ENCODE assay signal across 26 cellular contexts in the genomic region with DNA sequence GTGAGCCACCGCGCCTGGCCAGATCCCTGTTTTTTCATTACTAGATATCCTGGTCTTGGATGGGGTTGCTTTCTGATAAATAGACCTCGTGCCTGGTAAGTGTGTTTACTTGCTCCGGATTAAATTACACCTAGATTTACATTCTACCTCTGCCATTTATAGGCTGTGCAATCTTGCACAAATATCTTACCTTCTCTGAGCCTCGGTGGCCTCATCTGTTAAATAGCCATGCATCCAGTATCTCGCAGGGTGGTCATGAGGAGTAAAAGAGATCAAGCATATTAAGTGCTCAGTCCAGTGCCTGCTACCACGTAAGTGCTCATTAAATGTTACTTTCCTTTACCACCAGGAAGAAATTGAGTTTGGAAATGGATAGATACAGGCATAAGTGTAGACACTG.
"Had no signal": no experiment of that assay in that cellular context is flagged by ENCODE, and none has a peak within 500 bp of the region (broad histone marks: within the 10 kb centered on the region; RNA-seq: fewer than 3 reads in every experiment).

No MANE protein-coding gene starts in this region.

- H3K4me3 ChIP-seq: coronary artery, dorsolateral prefrontal cortex, esophagus muscularis mucosa, gastrocnemius medialis had no signal

- H3K27ac ChIP-seq: brain microvascular endothelial cell, coronary artery, esophagus muscularis mucosa, foreskin keratinocyte, gastrocnemius medialis had no signal

- ATAC-seq: activated CD4-positive, alpha-beta T cell treated with anti-CD3 and anti-CD28 coated beads for 36 hours; activated T-cell treated with anti-CD3 and anti-CD28 coated beads, Interleukin-2, amount 50 U/mL, for 72 hours; foreskin keratinocyte; gastrocnemius medialis had no signal

- H3K4me1 ChIP-seq: esophagus muscularis mucosa, foreskin keratinocyte, gastrocnemius medialis had no signal

- H3K9me3 ChIP-seq: esophagus muscularis mucosa, gastrocnemius medialis had no signal

- H3K4me1 Mint-ChIP-seq: activated CD4-positive, alpha-beta T cell treated with anti-CD3 and anti-CD28 coated beads, Interleukin-2, amount 10 ng/mL, durations not matched to agents 24 days and 14 days; central memory CD8-positive, alpha-beta T cell had no signal

- DNase-seq: activated CD4-positive, alpha-beta memory T cell treated with anti-CD3 and anti-CD28 coated beads for 36 hours; activated CD4-positive, alpha-beta T cell treated with anti-CD3 and anti-CD28 coated beads for 36 hours; activated CD4-positive, alpha-beta T cell treated with anti-CD3 and anti-CD28 coated beads, Interleukin-2, amount 10 ng/mL, durations not matched to agents 24 days and 14 days; activated CD4-positive, CD25-positive, alpha-beta regulatory T cell; activated CD4-positive, CD25-positive, alpha-beta regulatory T cell treated with anti-CD3 and anti-CD28 coated beads, Interleukin-2, amount 50 U/mL, for 72 hours; activated CD8-positive, alpha-beta memory T cell treated with anti-CD3 and anti-CD28 coated beads, Interleukin-2, amount 50 U/mL, for 48 hours; activated gamma-delta T cell; activated naive CD4-positive, alpha-beta T cell; activated naive CD4-positive, alpha-beta T cell treated with anti-CD3 and anti-CD28 coated beads, Interleukin-2, amount 50 U/mL, for 16 hours; activated T-cell treated with anti-CD3 and anti-CD28 coated beads for 4 hours; activated T-cell treated with anti-CD3 and anti-CD28 coated beads, Interleukin-2, amount 50 U/mL, for 24 hours; activated T-cell treated with anti-CD3 and anti-CD28 coated beads, Interleukin-2, amount 50 U/mL, for 72 hours; amniotic stem cell; anterior cingulate cortex; brain microvascular endothelial cell; dorsolateral prefrontal cortex; effector memory CD4-positive, alpha-beta T cell; erythroblast; foreskin keratinocyte; gastrocnemius medialis; T-helper 2 cell had no signal

- H3K36me3 Mint-ChIP-seq: activated CD4-positive, alpha-beta memory T cell treated with anti-CD3 and anti-CD28 coated beads for 36 hours had no signal

- H3K4me3 Mint-ChIP-seq: activated CD4-positive, alpha-beta memory T cell treated with anti-CD3 and anti-CD28 coated beads for 36 hours; activated CD4-positive, alpha-beta T cell treated with anti-CD3 and anti-CD28 coated beads for 36 hours; activated CD4-positive, alpha-beta T cell treated with anti-CD3 and anti-CD28 coated beads, Interleukin-2, amount 10 ng/mL, durations not matched to agents 24 days and 14 days; activated naive CD8-positive, alpha-beta T cell; activated T-cell treated with anti-CD3 and anti-CD28 coated beads, Interleukin-2, amount 50 U/mL, for 24 hours; activated T-cell treated with anti-CD3 and anti-CD28 coated beads, Interleukin-2, amount 50 U/mL, for 72 hours; central memory CD8-positive, alpha-beta T cell; dendritic cell treated with granulocyte-macrophage colony-stimulating factor and Interleukin-4, amounts not matched to agents 40 ng/mL and 50 ng/mL, for 4 days had no signal

- H3K27me3 Mint-ChIP-seq: activated CD4-positive, alpha-beta memory T cell treated with anti-CD3 and anti-CD28 coated beads for 36 hours; activated CD4-positive, alpha-beta T cell treated with anti-CD3 and anti-CD28 coated beads for 36 hours; activated CD4-positive, alpha-beta T cell treated with anti-CD3 and anti-CD28 coated beads, Interleukin-2, amount 10 ng/mL, durations not matched to agents 24 days and 14 days; activated naive CD8-positive, alpha-beta T cell; activated T-cell treated with anti-CD3 and anti-CD28 coated beads, Interleukin-2, amount 50 U/mL, for 24 hours; central memory CD8-positive, alpha-beta T cell had no signal

- H3K27ac Mint-ChIP-seq: activated CD4-positive, alpha-beta memory T cell treated with anti-CD3 and anti-CD28 coated beads for 36 hours; activated CD4-positive, alpha-beta T cell treated with anti-CD3 and anti-CD28 coated beads for 36 hours; activated CD4-positive, alpha-beta T cell treated with anti-CD3 and anti-CD28 coated beads, Interleukin-2, amount 10 ng/mL, durations not matched to agents 24 days and 14 days; activated naive CD8-positive, alpha-beta T cell; activated T-cell treated with anti-CD3 and anti-CD28 coated beads, Interleukin-2, amount 50 U/mL, for 24 hours; activated T-cell treated with anti-CD3 and anti-CD28 coated beads, Interleukin-2, amount 50 U/mL, for 72 hours; dendritic cell treated with granulocyte-macrophage colony-stimulating factor and Interleukin-4, amounts not matched to agents 40 ng/mL and 50 ng/mL, for 4 days had no signal

- H3K36me3 ChIP-seq: gastrocnemius medialis had no signal

- H3K27me3 ChIP-seq: brain microvascular endothelial cell, dorsolateral prefrontal cortex, esophagus muscularis mucosa, foreskin keratinocyte, gastrocnemius medialis had no signal

- H3K9me3 Mint-ChIP-seq: activated T-cell treated with anti-CD3 and anti-CD28 coated beads, Interleukin-2, amount 50 U/mL, for 24 hours; central memory CD8-positive, alpha-beta T cell had no signal
